In genomic region chr5:120818128-120818527, GRCh38 we compare ENCODE assay signal across 23 cellular contexts.
DNase-seq lines count a peak whose midpoint lies in the region; ATAC-seq and TF ChIP-seq lines count a peak whose summit lies in the region.
"Had no signal": no experiment of that assay in that cellular context is flagged by ENCODE, and none has a peak within 500 bp of the region (broad histone marks: within the 10 kb centered on the region; RNA-seq: fewer than 3 reads in every experiment).

No MANE protein-coding gene starts in this region.

- no TSS peak for BruUV-seq in A673 (replicated peaks; lab: Mats Ljungman, UMichigan)

- H3K9me3 Mint-ChIP-seq in chondrocyte (ENCODE audit: low read depth), result peaks cover 14% of the 10 kb centered on the region

- H2BK120ac ChIP-seq in mesenchymal stem cell (ENCODE audit: low read depth, low read length), result no peak overlapping the region

- 94% methylated on average over 6 of the region's 6 CpGs for WGBS in mesenchymal stem cell

- no peak overlapping the region for H3K9ac ChIP-seq in DND-41 (ENCODE audit: low read depth, low read length)
- no peak overlapping the region for H3K9ac ChIP-seq in mesenchymal stem cell (ENCODE audit: low read length)
- H3K9ac ChIP-seq: BLaER1 treated with 17β-estradiol and CSF1 and Interleukin-3, amounts not matched to agents 10 nM and 100 nM had no signal

- H3K79me1 ChIP-seq in mesenchymal stem cell (replicated peaks; ENCODE audit: low read length, poor library complexity, severe bottlenecking), result no peaks in the 10 kb centered on the region

- no peaks in the 10 kb centered on the region for H3K79me2 ChIP-seq in DND-41 (ENCODE audit: insufficient read depth, low read length)

- H3K4me1 Mint-ChIP-seq in chondrocyte (ENCODE audit: low read depth), result no peaks in the 10 kb centered on the region
- H3K4me1 Mint-ChIP-seq: T-helper 17 cell had no signal

- no peak overlapping the region for H3K18ac ChIP-seq in mesenchymal stem cell (ENCODE audit: low read depth in 1 of 2, low read length in 2 of 2)

- H4K91ac ChIP-seq in mesenchymal stem cell (ENCODE audit: low read length), result no peak overlapping the region

- H2BK12ac ChIP-seq in mesenchymal stem cell (ENCODE audit: low read length in 2 of 2), result no peak overlapping the region

- H3K4me1 ChIP-seq in A673 (ENCODE audit: insufficient read depth, low read length, poor library complexity, severe bottlenecking), result no peaks in the 10 kb centered on the region
- peaks cover 6% of the 10 kb centered on the region; the same call in 1 of the 2 replicates for H3K4me1 ChIP-seq in DND-41 (ENCODE audit: insufficient read depth, low read length)
- H3K4me1 ChIP-seq in mesenchymal stem cell (ENCODE audit: control insufficient read depth, insufficient read depth, low read depth, low read length), result no peaks in the 10 kb centered on the region
- H3K4me1 ChIP-seq: BLaER1 treated with 17β-estradiol and CSF1 and Interleukin-3, amounts not matched to agents 10 nM and 100 nM had no signal

- H3K27me3 ChIP-seq in A673 (replicated peaks; ENCODE audit: insufficient read depth, low read depth, low read length, poor library complexity) (no peaks in the 10 kb centered on the region), DND-41 (ENCODE audit: insufficient read depth, low read length, poor library complexity) (no peaks in the 10 kb centered on the region), mesenchymal stem cell (ENCODE audit: control insufficient read depth in 1 of 2, insufficient read depth in 1 of 2, low read length in 2 of 2) (no peaks in the 10 kb centered on the region)
- H3K27me3 ChIP-seq: BLaER1 treated with 17β-estradiol and CSF1 and Interleukin-3, amounts not matched to agents 10 nM and 100 nM had no signal

- no peaks in the 10 kb centered on the region for H3K36me3 Mint-ChIP-seq in chondrocyte (ENCODE audit: low read depth)
- H3K36me3 Mint-ChIP-seq: CD8-positive, alpha-beta T cell had no signal

- no peak overlapping the region for H2AFZ ChIP-seq in DND-41 (ENCODE audit: low read depth, low read length)
- H2AFZ ChIP-seq in mesenchymal stem cell (ENCODE audit: low read depth, low read length), result no peak overlapping the region

- H3K36me3 ChIP-seq in A673 (ENCODE audit: insufficient read depth, low read length, poor library complexity, severe bottlenecking) (no peaks in the 10 kb centered on the region), DND-41 (ENCODE audit: insufficient read depth, low read length) (no peaks in the 10 kb centered on the region), mesenchymal stem cell (ENCODE audit: control insufficient read depth in 1 of 2, insufficient read depth in 2 of 2, low read depth in 1 of 2, low read length in 2 of 2) (no peaks in the 10 kb centered on the region)
- H3K36me3 ChIP-seq: BLaER1 treated with 17β-estradiol and CSF1 and Interleukin-3, amounts not matched to agents 10 nM and 100 nM had no signal

- H4K20me1 ChIP-seq in DND-41 (ENCODE audit: insufficient read depth, low read length), result no peaks in the 10 kb centered on the region
- H4K20me1 ChIP-seq: BLaER1 treated with 17β-estradiol and CSF1 and Interleukin-3, amounts not matched to agents 10 nM and 100 nM had no signal

- H3K27ac ChIP-seq in A673 (ENCODE audit: low read depth, low read length, poor library complexity, severe bottlenecking), result no peak overlapping the region
- no peak overlapping the region for H3K27ac ChIP-seq in DND-41 (ENCODE audit: low read length)
- H3K27ac ChIP-seq in mesenchymal stem cell (ENCODE audit: low read length, poor library complexity, severe bottlenecking), result no peak overlapping the region
- H3K27ac ChIP-seq: BLaER1 treated with 17β-estradiol and CSF1 and Interleukin-3, amounts not matched to agents 10 nM and 100 nM; SK-N-MC had no signal

- CTCF ChIA-PET in A673 (lab: Charles Lee), result no interaction called here

- H3K9me3 ChIP-seq in A673 (ENCODE audit: low read depth, low read length, poor library complexity, severe bottlenecking) (no peaks in the 10 kb centered on the region), DND-41 (ENCODE audit: insufficient read depth, low read length, severe bottlenecking) (peaks cover 15% of the 10 kb centered on the region), mesenchymal stem cell (ENCODE audit: control insufficient read depth, low read length) (peaks cover 6% of the 10 kb centered on the region)

- no peak for TF ChIP-seq CTCF in A673 (conservative IDR thresholded peaks at IDR 0.05; ENCODE audit: low read depth, low read length)
- TF ChIP-seq CTCF in DND-41 (IDR thresholded peaks at IDR 0.05; ENCODE audit: borderline replicate concordance, extremely low read depth, low read length, poor library complexity, severe bottlenecking), result peak; percentile 27
- TF ChIP-seq CTCF in chondrocyte (IDR thresholded peaks at IDR 0.05), result peak; percentile 8

- no peak overlapping the region for H3K4ac ChIP-seq in mesenchymal stem cell (ENCODE audit: low read depth in 1 of 2, low read length in 2 of 2)

- peak; percentile 1 for DNase-seq in A673 (ENCODE audit: low spot score)
- no peak for DNase-seq in DND-41
- DNase-seq in NAMALWA (ENCODE audit: low spot score), result peak; percentile 44
- DNase-seq in chondrocyte (ENCODE audit: low spot score), result no peak
- DNase-seq in mesenchymal stem cell, result no peak
- DNase-seq in Ammon's horn (ENCODE audit: low spot score), result no peak
- DNase-seq in GM03348 (ENCODE audit: low spot score), result no peak
- DNase-seq in SHP77 treated with DMSO at 0.1 percent for 48 hours (lab: John Stamatoyannopoulos, UW), result no peak
- DNase-seq: GOT3, MM.1S, NCI-H1105, NCI-H146, NCI-H2029, NCI-H226, NCI-H510A treated with DMSO at 0.1 percent for 48 hours, PC-3, RPMI8226, SHP77, SW 1271, T-helper 17 cell had no signal

- H3K4me2 ChIP-seq in DND-41 (ENCODE audit: insufficient read depth, low read length), result no peak overlapping the region
- no peak overlapping the region for H3K4me2 ChIP-seq in mesenchymal stem cell (ENCODE audit: low read length, poor library complexity, severe bottlenecking)
- H3K4me2 ChIP-seq: BLaER1 treated with 17β-estradiol and CSF1 and Interleukin-3, amounts not matched to agents 10 nM and 100 nM had no signal

- no peak overlapping the region for H4K8ac ChIP-seq in mesenchymal stem cell (ENCODE audit: low read length)

- H3K4me3 Mint-ChIP-seq in chondrocyte (ENCODE audit: unreplicated experiment), result no peak overlapping the region
- H3K4me3 Mint-ChIP-seq: CD8-positive, alpha-beta T cell; T-helper 17 cell had no signal

- intact Hi-C loops in A673 (cut with micrococcal nuclease; ENCODE audit: unreplicated experiment), result no loop called here

- H3K27me3 Mint-ChIP-seq in chondrocyte (ENCODE audit: low read depth), result peaks cover 2% of the 10 kb centered on the region
- H3K27me3 Mint-ChIP-seq: T-helper 17 cell had no signal

- ATAC-seq in DND-41 (ENCODE audit: insufficient read depth, low read depth), result no peak
- ATAC-seq: CD8-positive, alpha-beta T cell; PC-3; T-helper 17 cell had no signal

- H3K4me3 ChIP-seq in A673 (ENCODE audit: low read depth, low read length, poor library complexity, severe bottlenecking), result no peak overlapping the region
- H3K4me3 ChIP-seq in DND-41 (ENCODE audit: low read depth in 1 of 2, low read length in 2 of 2), result no peak overlapping the region
- no peak overlapping the region for H3K4me3 ChIP-seq in mesenchymal stem cell (ENCODE audit: insufficient read depth in 1 of 2, low read depth in 1 of 2, low read length in 2 of 2)
- H3K4me3 ChIP-seq: BLaER1 treated with 17β-estradiol and CSF1 and Interleukin-3, amounts not matched to agents 10 nM and 100 nM; SK-N-MC had no signal

- no peak overlapping the region for H2AK5ac ChIP-seq in mesenchymal stem cell (ENCODE audit: low read length, severe bottlenecking)

- H3K14ac ChIP-seq in mesenchymal stem cell (ENCODE audit: low read length in 2 of 2), result no peak overlapping the region

- H2BK5ac ChIP-seq in mesenchymal stem cell (ENCODE audit: low read depth, low read length, poor library complexity, severe bottlenecking), result no peak overlapping the region

- H3K23ac ChIP-seq in mesenchymal stem cell (ENCODE audit: low read length in 2 of 2), result no peak overlapping the region

- H2BK15ac ChIP-seq in mesenchymal stem cell (ENCODE audit: low read depth, poor library complexity, severe bottlenecking), result no peak overlapping the region

- POLR2A ChIA-PET in A673 (lab: Charles Lee; ENCODE audit: low non-redundant PET), result no interaction called here

- no peak overlapping the region for H3K27ac Mint-ChIP-seq in chondrocyte (ENCODE audit: unreplicated experiment)
- H3K27ac Mint-ChIP-seq: CD8-positive, alpha-beta T cell; T-helper 17 cell had no signal

Comparison
In these comparisons a context has a peak if more than half of its experiments do, and no peak if none do; other contexts are left out.
1. DNase-seq: peak in A673 (single experiment) and NAMALWA (single experiment); none in DND-41 (single experiment), chondrocyte (single experiment), mesenchymal stem cell (single experiment), Ammon's horn (single experiment), GM03348 (single experiment) and SHP77 treated with DMSO at 0.1 percent for 48 hours (single experiment).